In genomic region chr16:58392215-58393137, GRCh38 we compare ENCODE assay signal across 8 cellular contexts. TPM values are rescaled to one million over a fixed set of nuclear protein-coding genes. Genes with fewer than 3 reads are reported as not detected.
DNase-seq lines count a peak whose midpoint lies in the region; ATAC-seq and TF ChIP-seq lines count a peak whose summit lies in the region.

Gene GINS3 (plus strand): TSS chr16:58392471. CDS start chr16:58392602, 131 bp downstream.

- H3K4me2 ChIP-seq in OCI-LY7 (ENCODE audit: low read length) = peak within 1 kb of the TSS; percentile 70

- peak within 1 kb of the TSS; percentile 86 for H3K4me3 ChIP-seq in OCI-LY7 (ENCODE audit: low read depth, low read length, poor library complexity, severe bottlenecking)
- H3K4me3 ChIP-seq in epithelial cell of esophagus (ENCODE audit: low read length) = peak within 1 kb of the TSS; percentile 98

- H3K79me2 ChIP-seq in OCI-LY7 (ENCODE audit: insufficient read depth, low read depth, low read length) = peaks cover 26% of the 10 kb centered on the region

- intact Hi-C loops in OCI-LY7 (cut with micrococcal nuclease; ENCODE audit: unreplicated experiment) = loop anchor here (1.0 kb wide), 2 partner anchors 27 to 238 kb away; no protein-coding TSS in a partner anchor

- H3K36me3 ChIP-seq in OCI-LY7 (ENCODE audit: insufficient read depth, low read length) = peaks cover 18% of the 10 kb centered on the region

- POLR2A ChIA-PET in OCI-LY7 (lab: Charles Lee) = interaction anchor here (0.6 to 4.9 kb wide), 12 partner anchors 9 to 72 kb away, joined by 3 to 66 read pairs (median 4); no protein-coding TSS in a partner anchor

- H3K9me3 ChIP-seq in OCI-LY7 (ENCODE audit: low read length) = peaks cover 11% of the 10 kb centered on the region; the same call in 1 of the 2 replicates

- H2AFZ ChIP-seq in OCI-LY7 (ENCODE audit: low read length) = peak within 1 kb of the TSS; percentile 81

- CTCF ChIA-PET in OCI-LY7 (lab: Charles Lee; ENCODE audit: unreplicated experiment) = interaction anchor here (1.2 to 1.3 kb wide), 2 partner anchors 13 to 27 kb away, joined by 3 to 4 read pairs; no protein-coding TSS in a partner anchor

- peaks cover 17% of the 10 kb centered on the region for H3K4me1 ChIP-seq in OCI-LY7 (ENCODE audit: insufficient read depth, low read length, poor library complexity, severe bottlenecking)

- H4K20me1 ChIP-seq in OCI-LY7 (ENCODE audit: insufficient read depth, low read length) = no peaks in the 10 kb centered on the region

- peak; percentile 91 for ATAC-seq in GM21515 (IDR thresholded peaks at IDR 0.05; ENCODE audit: unreplicated experiment)

- peak; percentile 94 for DNase-seq in D341Med (ENCODE audit: low spot score)
- DNase-seq in HuH-7 (ENCODE audit: low spot score) = peak; percentile 78
- peak; percentile 95 for DNase-seq in OCI-LY7 (ENCODE audit: low spot score)
- DNase-seq in activated T-cell treated with anti-CD3 and anti-CD28 coated beads for 1 hour (ENCODE audit: low read depth) = peak; percentile 69
- peak; percentile 90 for DNase-seq in epithelial cell of esophagus (ENCODE audit: low read depth)
- peak; percentile 92 for DNase-seq in mucosa of gallbladder (ENCODE audit: low spot score)
- DNase-seq in stimulated activated CD8-positive, alpha-beta memory T cell treated with anti-CD3 and anti-CD28 coated beads, Interleukin-4, amount 100 ng/mL, for 24 hours (ENCODE audit: low read depth) = peak; percentile 80

- TF ChIP-seq CTCF in OCI-LY7 (conservative IDR thresholded peaks at IDR 0.05; ENCODE audit: low read length) (no peak), epithelial cell of esophagus (IDR thresholded peaks at IDR 0.05; ENCODE audit: insufficient read depth, low read depth, low read length, missing control alignments) (no peak)

- peak within 1 kb of the TSS; percentile 79 for H3K27ac ChIP-seq in OCI-LY7 (ENCODE audit: low read depth, low read length, poor library complexity, severe bottlenecking)

- TSS peak; percentile 98 for BruUV-seq in OCI-LY7 (replicated peaks; lab: Mats Ljungman, UMichigan)

- H3K9me2 ChIP-seq in OCI-LY7 (ENCODE audit: insufficient read depth, low read length) = no peaks in the 10 kb centered on the region

RNA-seq across cellular contexts. Expression of gene GINS3, which starts in this region (rescaled TPM):
- total RNA-seq in OCI-LY7 (2014; rRNA removed; shearing (Covaris generic)) = 35.7 and 49.1 TPM in 2 replicates
- total RNA-seq in OCI-LY7 (2022) (50.4 and 50.5 TPM in 2 replicates), mucosa of gallbladder (2.7 TPM)

Comparison
In these comparisons a context has a peak if more than half of its experiments do, and no peak if none do; other contexts are left out.
1. Peak in every context shown above with its lines: DNase-seq, ATAC-seq, H3K4me3 ChIP-seq and H3K27ac ChIP-seq.